Comparison of ENCODE assay signal across 1 cellular context in the genomic region with DNA sequence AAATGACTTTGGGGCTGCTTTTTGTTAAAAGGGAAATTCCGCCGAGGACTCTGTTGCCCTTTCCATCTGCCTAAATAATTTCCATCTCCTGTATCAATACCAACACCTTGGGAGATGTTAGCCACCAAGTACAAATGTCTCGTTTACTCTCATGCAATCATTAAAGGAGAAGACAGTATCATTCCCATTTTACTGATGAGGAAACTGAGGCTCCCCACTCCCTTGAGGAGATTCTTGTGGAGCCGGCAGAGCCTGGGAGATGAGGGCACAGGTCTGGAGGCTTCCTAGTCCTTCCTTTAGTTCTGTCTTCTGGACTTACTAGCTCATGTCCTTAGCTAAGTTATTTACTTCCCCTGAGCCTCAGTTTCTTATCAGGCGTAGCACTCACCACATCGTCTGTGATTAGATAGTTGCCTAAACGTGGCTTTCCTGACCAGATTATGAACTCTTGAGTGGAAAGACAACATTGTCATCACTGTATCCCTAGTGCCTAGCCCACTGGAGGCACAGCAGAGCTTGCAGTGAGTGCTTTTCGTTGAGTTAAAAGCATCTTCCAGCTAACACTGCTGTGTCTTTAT.
A peak's percentile ranks its signal among the peaks of the same experiment; 100 is the strongest.
TF ChIP-seq lines count a peak whose summit lies in the region.

No MANE protein-coding gene starts in this region.

TF ChIP-seq in K562, 482 proteins besides CTCF, POLR2A, EP300 and RAD21 (continued from another document and continues in another):
- TF ChIP-seq ZNF699 (CRISPR knock-in tag; IDR thresholded peaks at IDR 0.05; ENCODE audit: insufficient replicate concordance) (no peak), CCAR2 (IDR thresholded peaks at IDR 0.05; ENCODE audit: low read depth, low read length) (no peak), SAFB2 (IDR thresholded peaks at IDR 0.05; ENCODE audit: borderline replicate concordance, low read depth, low read length, severe bottlenecking) (no peak), ZNF3 (CRISPR knock-in tag; IDR thresholded peaks at IDR 0.05) (no peak), HLTF (IDR thresholded peaks at IDR 0.05) (no peak), ZSCAN29 (IDR thresholded peaks at IDR 0.05) (no peak), HNRNPLL (IDR thresholded peaks at IDR 0.05; ENCODE audit: low read depth, low read length, poor library complexity, severe bottlenecking) (no peak), PHB2 (IDR thresholded peaks at IDR 0.05; ENCODE audit: low read depth) (no peak), RBM22 (IDR thresholded peaks at IDR 0.05; ENCODE audit: low read depth, low read length, poor library complexity, severe bottlenecking) (no peak), FIP1L1 (IDR thresholded peaks at IDR 0.05; ENCODE audit: low read depth, low read length, poor library complexity, severe bottlenecking) (no peak), ZBTB5 (IDR thresholded peaks at IDR 0.05) (no peak), ZNF707 (CRISPR knock-in tag; conservative IDR thresholded peaks at IDR 0.05) (no peak), GABPA (tag; conservative IDR thresholded peaks at IDR 0.05; ENCODE audit: low read depth) (no peak), GTF3C2 (IDR thresholded peaks at IDR 0.05; ENCODE audit: borderline replicate concordance, extremely low read depth, insufficient read length) (no peak), PHF8 (IDR thresholded peaks at IDR 0.05; ENCODE audit: borderline replicate concordance, low read length) (no peak), PCBP1 (IDR thresholded peaks at IDR 0.05; ENCODE audit: low read depth, low read length, poor library complexity, severe bottlenecking) (no peak), IFI16 (CRISPR knock-in tag; IDR thresholded peaks at IDR 0.05) (no peak), ZNF764 (CRISPR knock-in tag; IDR thresholded peaks at IDR 0.05; ENCODE audit: low read depth) (no peak), RUNX1 (IDR thresholded peaks at IDR 0.05; ENCODE audit: low read depth) (no peak), SNAPC5 (CRISPR knock-in tag; IDR thresholded peaks at IDR 0.05) (no peak), KLF16 (IDR thresholded peaks at IDR 0.05) (peak; percentile 70), SRF (CRISPR knock-in tag; IDR thresholded peaks at IDR 0.05) (no peak), POLR3G (IDR thresholded peaks at IDR 0.05; ENCODE audit: extremely low read depth, insufficient read length, insufficient replicate concordance) (no peak), CCNT2 (IDR thresholded peaks at IDR 0.05; ENCODE audit: borderline replicate concordance, extremely low read depth, insufficient read length, low read depth, low read length) (peak; percentile 88), MCM2 (IDR thresholded peaks at IDR 0.05; ENCODE audit: low read depth) (no peak), DACH1 (IDR thresholded peaks at IDR 0.05; ENCODE audit: partially characterized antibody) (no peak), CREM (IDR thresholded peaks at IDR 0.05; ENCODE audit: low read depth) (peak; percentile 61), ZNF41 (CRISPR knock-in tag; conservative IDR thresholded peaks at IDR 0.05) (0 out of 2 replicates have a peak, but pooled peaks have one; percentile 4), ZNF766 (CRISPR knock-in tag; conservative IDR thresholded peaks at IDR 0.05) (peak; percentile 68; the same call in 1 of the 2 replicates), ATF7 (IDR thresholded peaks at IDR 0.05) (peak; percentile 55; the same call in 1 of the 2 replicates), PATZ1 (CRISPR knock-in tag; IDR thresholded peaks at IDR 0.05; ENCODE audit: borderline replicate concordance) (no peak)
- TF ChIP-seq, protein P1, sequence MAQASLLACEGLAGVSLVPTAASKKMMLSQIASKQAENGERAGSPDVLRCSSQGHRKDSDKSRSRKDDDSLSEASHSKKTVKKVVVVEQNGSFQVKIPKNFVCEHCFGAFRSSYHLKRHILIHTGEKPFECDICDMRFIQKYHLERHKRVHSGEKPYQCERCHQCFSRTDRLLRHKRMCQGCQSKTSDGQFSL (CRISPR knock-in tag; IDR thresholded peaks at IDR 0.05) = no peak
- TF ChIP-seq, protein P1 (tag; IDR thresholded peaks at IDR 0.05) = no peak
- TF ChIP-seq, protein P2, sequence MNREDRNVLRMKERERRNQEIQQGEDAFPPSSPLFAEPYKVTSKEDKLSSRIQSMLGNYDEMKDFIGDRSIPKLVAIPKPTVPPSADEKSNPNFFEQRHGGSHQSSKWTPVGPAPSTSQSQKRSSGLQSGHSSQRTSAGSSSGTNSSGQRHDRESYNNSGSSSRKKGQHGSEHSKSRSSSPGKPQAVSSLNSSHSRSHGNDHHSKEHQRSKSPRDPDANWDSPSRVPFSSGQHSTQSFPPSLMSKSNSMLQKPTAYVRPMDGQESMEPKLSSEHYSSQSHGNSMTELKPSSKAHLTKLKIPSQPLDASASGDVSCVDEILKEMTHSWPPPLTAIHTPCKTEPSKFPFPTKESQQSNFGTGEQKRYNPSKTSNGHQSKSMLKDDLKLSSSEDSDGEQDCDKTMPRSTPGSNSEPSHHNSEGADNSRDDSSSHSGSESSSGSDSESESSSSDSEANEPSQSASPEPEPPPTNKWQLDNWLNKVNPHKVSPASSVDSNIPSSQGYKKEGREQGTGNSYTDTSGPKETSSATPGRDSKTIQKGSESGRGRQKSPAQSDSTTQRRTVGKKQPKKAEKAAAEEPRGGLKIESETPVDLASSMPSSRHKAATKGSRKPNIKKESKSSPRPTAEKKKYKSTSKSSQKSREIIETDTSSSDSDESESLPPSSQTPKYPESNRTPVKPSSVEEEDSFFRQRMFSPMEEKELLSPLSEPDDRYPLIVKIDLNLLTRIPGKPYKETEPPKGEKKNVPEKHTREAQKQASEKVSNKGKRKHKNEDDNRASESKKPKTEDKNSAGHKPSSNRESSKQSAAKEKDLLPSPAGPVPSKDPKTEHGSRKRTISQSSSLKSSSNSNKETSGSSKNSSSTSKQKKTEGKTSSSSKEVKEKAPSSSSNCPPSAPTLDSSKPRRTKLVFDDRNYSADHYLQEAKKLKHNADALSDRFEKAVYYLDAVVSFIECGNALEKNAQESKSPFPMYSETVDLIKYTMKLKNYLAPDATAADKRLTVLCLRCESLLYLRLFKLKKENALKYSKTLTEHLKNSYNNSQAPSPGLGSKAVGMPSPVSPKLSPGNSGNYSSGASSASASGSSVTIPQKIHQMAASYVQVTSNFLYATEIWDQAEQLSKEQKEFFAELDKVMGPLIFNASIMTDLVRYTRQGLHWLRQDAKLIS (CRISPR knock-in tag; IDR thresholded peaks at IDR 0.05) = no peak
- TF ChIP-seq, protein P3, sequence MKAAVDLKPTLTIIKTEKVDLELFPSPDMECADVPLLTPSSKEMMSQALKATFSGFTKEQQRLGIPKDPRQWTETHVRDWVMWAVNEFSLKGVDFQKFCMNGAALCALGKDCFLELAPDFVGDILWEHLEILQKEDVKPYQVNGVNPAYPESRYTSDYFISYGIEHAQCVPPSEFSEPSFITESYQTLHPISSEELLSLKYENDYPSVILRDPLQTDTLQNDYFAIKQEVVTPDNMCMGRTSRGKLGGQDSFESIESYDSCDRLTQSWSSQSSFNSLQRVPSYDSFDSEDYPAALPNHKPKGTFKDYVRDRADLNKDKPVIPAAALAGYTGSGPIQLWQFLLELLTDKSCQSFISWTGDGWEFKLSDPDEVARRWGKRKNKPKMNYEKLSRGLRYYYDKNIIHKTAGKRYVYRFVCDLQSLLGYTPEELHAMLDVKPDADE (conservative IDR thresholded peaks at IDR 0.05; ENCODE audit: control insufficient read depth, low read depth, low read length) = no peak
- TF ChIP-seq, protein P4, sequence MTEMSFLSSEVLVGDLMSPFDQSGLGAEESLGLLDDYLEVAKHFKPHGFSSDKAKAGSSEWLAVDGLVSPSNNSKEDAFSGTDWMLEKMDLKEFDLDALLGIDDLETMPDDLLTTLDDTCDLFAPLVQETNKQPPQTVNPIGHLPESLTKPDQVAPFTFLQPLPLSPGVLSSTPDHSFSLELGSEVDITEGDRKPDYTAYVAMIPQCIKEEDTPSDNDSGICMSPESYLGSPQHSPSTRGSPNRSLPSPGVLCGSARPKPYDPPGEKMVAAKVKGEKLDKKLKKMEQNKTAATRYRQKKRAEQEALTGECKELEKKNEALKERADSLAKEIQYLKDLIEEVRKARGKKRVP (CRISPR knock-in tag; IDR thresholded peaks at IDR 0.05) = no peak
- TF ChIP-seq, protein P5, sequence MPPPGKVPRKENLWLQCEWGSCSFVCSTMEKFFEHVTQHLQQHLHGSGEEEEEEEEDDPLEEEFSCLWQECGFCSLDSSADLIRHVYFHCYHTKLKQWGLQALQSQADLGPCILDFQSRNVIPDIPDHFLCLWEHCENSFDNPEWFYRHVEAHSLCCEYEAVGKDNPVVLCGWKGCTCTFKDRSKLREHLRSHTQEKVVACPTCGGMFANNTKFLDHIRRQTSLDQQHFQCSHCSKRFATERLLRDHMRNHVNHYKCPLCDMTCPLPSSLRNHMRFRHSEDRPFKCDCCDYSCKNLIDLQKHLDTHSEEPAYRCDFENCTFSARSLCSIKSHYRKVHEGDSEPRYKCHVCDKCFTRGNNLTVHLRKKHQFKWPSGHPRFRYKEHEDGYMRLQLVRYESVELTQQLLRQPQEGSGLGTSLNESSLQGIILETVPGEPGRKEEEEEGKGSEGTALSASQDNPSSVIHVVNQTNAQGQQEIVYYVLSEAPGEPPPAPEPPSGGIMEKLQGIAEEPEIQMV (tag; conservative IDR thresholded peaks at IDR 0.05; ENCODE audit: low read depth) = no peak
- TF ChIP-seq, protein P6, sequence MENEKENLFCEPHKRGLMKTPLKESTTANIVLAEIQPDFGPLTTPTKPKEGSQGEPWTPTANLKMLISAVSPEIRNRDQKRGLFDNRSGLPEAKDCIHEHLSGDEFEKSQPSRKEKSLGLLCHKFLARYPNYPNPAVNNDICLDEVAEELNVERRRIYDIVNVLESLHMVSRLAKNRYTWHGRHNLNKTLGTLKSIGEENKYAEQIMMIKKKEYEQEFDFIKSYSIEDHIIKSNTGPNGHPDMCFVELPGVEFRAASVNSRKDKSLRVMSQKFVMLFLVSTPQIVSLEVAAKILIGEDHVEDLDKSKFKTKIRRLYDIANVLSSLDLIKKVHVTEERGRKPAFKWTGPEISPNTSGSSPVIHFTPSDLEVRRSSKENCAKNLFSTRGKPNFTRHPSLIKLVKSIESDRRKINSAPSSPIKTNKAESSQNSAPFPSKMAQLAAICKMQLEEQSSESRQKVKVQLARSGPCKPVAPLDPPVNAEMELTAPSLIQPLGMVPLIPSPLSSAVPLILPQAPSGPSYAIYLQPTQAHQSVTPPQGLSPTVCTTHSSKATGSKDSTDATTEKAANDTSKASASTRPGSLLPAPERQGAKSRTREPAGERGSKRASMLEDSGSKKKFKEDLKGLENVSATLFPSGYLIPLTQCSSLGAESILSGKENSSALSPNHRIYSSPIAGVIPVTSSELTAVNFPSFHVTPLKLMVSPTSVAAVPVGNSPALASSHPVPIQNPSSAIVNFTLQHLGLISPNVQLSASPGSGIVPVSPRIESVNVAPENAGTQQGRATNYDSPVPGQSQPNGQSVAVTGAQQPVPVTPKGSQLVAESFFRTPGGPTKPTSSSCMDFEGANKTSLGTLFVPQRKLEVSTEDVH (IDR thresholded peaks at IDR 0.05; ENCODE audit: low read depth, partially characterized antibody) = no peak
